28 cellular contexts compared by ENCODE assay signal in genomic region chr10:103633846-103634245, GRCh38.
"Had no signal": no experiment of that assay in that cellular context is flagged by ENCODE, and none has a peak within 500 bp of the region (broad histone marks: within the 10 kb centered on the region; RNA-seq: fewer than 3 reads in every experiment).

No MANE protein-coding gene starts in this region.

- H3K79me2 ChIP-seq: parathyroid adenoma had no signal

- H3K4me3 ChIP-seq: gastroesophageal sphincter, heart right ventricle, left ventricle myocardium inferior, lower lobe of right lung, sigmoid colon, stomach, thyroid gland, vagina had no signal

- H3K4me1 ChIP-seq: parathyroid adenoma had no signal

- H3K4me3 Mint-ChIP-seq: dendritic cell treated with granulocyte-macrophage colony-stimulating factor and Interleukin-4, amounts not matched to agents 40 ng/mL and 50 ng/mL, for 4 days; endodermal cell; naive thymus-derived CD8-positive, alpha-beta T cell; nephron progenitor cell; stimulated activated effector memory CD8-positive, alpha-beta T cell treated with anti-CD3 and anti-CD28 coated beads, Interleukin-12 subunit alpha, Interleukin-12 subunit beta, amount 100 ng/mL, for 72 hours had no signal

- H3K27ac ChIP-seq: epithelial cell of prostate, foreskin keratinocyte, gastroesophageal sphincter, heart right ventricle, left ventricle myocardium inferior, lower lobe of right lung, neutrophil, parathyroid adenoma, sigmoid colon, stomach, thyroid gland, vagina had no signal

- H3K36me3 ChIP-seq: neutrophil, thyroid gland had no signal

- H3K27me3 ChIP-seq: foreskin keratinocyte, gastroesophageal sphincter, heart right ventricle, neutrophil, sigmoid colon, stomach, thyroid gland, vagina had no signal

- H3K4me1 Mint-ChIP-seq: naive thymus-derived CD8-positive, alpha-beta T cell had no signal

- H2AFZ ChIP-seq: parathyroid adenoma had no signal

- H3K27me3 Mint-ChIP-seq: dendritic cell treated with granulocyte-macrophage colony-stimulating factor and Interleukin-4, amounts not matched to agents 40 ng/mL and 50 ng/mL, for 4 days; naive thymus-derived CD8-positive, alpha-beta T cell; progenitor cell of endocrine pancreas had no signal

- H3K9ac ChIP-seq: parathyroid adenoma had no signal

- ATAC-seq: esophagus mucosa; gastroesophageal sphincter; heart right ventricle; left colon; lower lobe of right lung; naive thymus-derived CD8-positive, alpha-beta T cell; stimulated activated effector memory CD8-positive, alpha-beta T cell treated with anti-CD3 and anti-CD28 coated beads, Interleukin-12 subunit alpha, Interleukin-12 subunit beta, amount 100 ng/mL, for 72 hours had no signal

- H3K27ac Mint-ChIP-seq: dendritic cell treated with granulocyte-macrophage colony-stimulating factor and Interleukin-4, amounts not matched to agents 40 ng/mL and 50 ng/mL, for 4 days; endodermal cell; nephron progenitor cell; progenitor cell of endocrine pancreas; stimulated activated effector memory CD8-positive, alpha-beta T cell treated with anti-CD3 and anti-CD28 coated beads, Interleukin-12 subunit alpha, Interleukin-12 subunit beta, amount 100 ng/mL, for 72 hours had no signal

- H3K9me3 ChIP-seq: gastroesophageal sphincter, heart right ventricle, left ventricle myocardium inferior, lower lobe of right lung, neutrophil, sigmoid colon, stomach, thyroid gland, vagina had no signal

- H3K36me3 Mint-ChIP-seq: naive thymus-derived CD8-positive, alpha-beta T cell; stimulated activated effector memory CD8-positive, alpha-beta T cell treated with anti-CD3 and anti-CD28 coated beads, Interleukin-12 subunit alpha, Interleukin-12 subunit beta, amount 100 ng/mL, for 72 hours had no signal

- DNase-seq: effector CD8-positive, alpha-beta T cell; endodermal cell; foreskin keratinocyte; heart right ventricle; hippocampal formation; left colon; left ventricle myocardium inferior; lower lobe of right lung; naive thymus-derived CD8-positive, alpha-beta T cell; nephron progenitor cell; sigmoid colon; stimulated activated CD4-positive, alpha-beta T cell treated with anti-CD3 and anti-CD28 coated beads, Interleukin-2, amount 100 ng/mL, for 24 hours; stimulated activated CD4-positive, alpha-beta T cell treated with anti-CD3 and anti-CD28 coated beads, Interleukin-4, amount 100 ng/mL, for 24 hours; stimulated activated naive CD4-positive, alpha-beta T cell treated with Interleukin-2 at 50 U/mL for 16 hours; stomach; thyroid gland; trophoblast cell had no signal

- H3K9me3 Mint-ChIP-seq: dendritic cell treated with granulocyte-macrophage colony-stimulating factor and Interleukin-4, amounts not matched to agents 40 ng/mL and 50 ng/mL, for 4 days; endodermal cell; naive thymus-derived CD8-positive, alpha-beta T cell; nephron progenitor cell; stimulated activated effector memory CD8-positive, alpha-beta T cell treated with anti-CD3 and anti-CD28 coated beads, Interleukin-12 subunit alpha, Interleukin-12 subunit beta, amount 100 ng/mL, for 72 hours had no signal

- FAIRE-seq: colon, islet of Langerhans had no signal
